ENCODE assay signal across 24 cellular contexts in the genomic region with DNA sequence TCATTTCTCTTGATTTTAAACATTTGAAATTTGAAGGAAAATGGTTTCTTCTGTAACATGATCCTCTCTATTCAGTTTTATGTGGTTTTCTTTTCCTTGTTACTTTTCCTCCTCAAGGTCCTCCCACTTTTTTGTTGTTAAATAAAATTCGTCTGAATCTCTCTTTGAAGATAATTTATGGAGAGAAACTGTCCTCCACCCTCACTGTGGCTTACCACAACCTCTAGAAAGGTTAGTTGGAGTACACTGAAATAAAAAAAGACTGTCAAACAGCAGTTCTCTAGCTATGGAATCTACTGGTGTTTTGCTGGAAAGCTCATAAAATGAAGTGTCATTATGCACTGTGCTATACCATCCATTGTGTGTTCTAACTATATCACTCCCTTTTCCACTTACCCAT.
A peak's percentile ranks its signal among the peaks of the same experiment; 100 is the strongest.
DNase-seq lines count a peak whose midpoint lies in the region; ATAC-seq, FAIRE-seq and TF ChIP-seq lines count a peak whose summit lies in the region.
"Had no signal": no experiment of that assay in that cellular context is flagged by ENCODE, and none has a peak within 500 bp of the region (broad histone marks: within the 10 kb centered on the region; RNA-seq: fewer than 3 reads in every experiment).

No MANE protein-coding gene starts in this region.

- no peak overlapping the region for H3K27ac ChIP-seq in keratinocyte (ENCODE audit: control insufficient read depth, insufficient read depth, low read length)
- H3K27ac ChIP-seq: 22Rv1 had no signal

- no peaks in the 10 kb centered on the region for H3K79me2 ChIP-seq in keratinocyte (ENCODE audit: control insufficient read depth, insufficient read depth, low read length)

- H3K9ac ChIP-seq in keratinocyte (ENCODE audit: control insufficient read depth, extremely low read depth, insufficient read depth, low read length), result no peak overlapping the region
- H3K9ac ChIP-seq: SK-N-SH had no signal

- H3K9me1 ChIP-seq in keratinocyte (ENCODE audit: control insufficient read depth, extremely low read depth, insufficient read depth, low read length), result no peaks in the 10 kb centered on the region

- no peak overlapping the region for H3K4me3 ChIP-seq in keratinocyte (ENCODE audit: control insufficient read depth in 2 of 3, extremely low read depth in 1 of 3, insufficient read depth in 2 of 3, low read depth in 1 of 3, low read length in 3 of 3)
- H3K4me3 ChIP-seq: GM12878 had no signal

- H3K27me3 ChIP-seq in keratinocyte (ENCODE audit: control insufficient read depth, extremely low read depth, insufficient read depth, low read length), result no peaks in the 10 kb centered on the region
- H3K27me3 ChIP-seq: BE2C had no signal

- DNase-seq in DMS153 (lab: John Stamatoyannopoulos, UW) (peak; percentile 21), DMS153 treated with DMSO at 0.1 percent for 48 hours (lab: John Stamatoyannopoulos, UW; ENCODE audit: unreplicated experiment) (no peak), M059J (ENCODE audit: low read depth) (peak; percentile 80), SW480 (ENCODE audit: low spot score) (peak; percentile 9), keratinocyte (ENCODE audit: low read depth, low spot score) (no peak), NCI-H128 (lab: John Stamatoyannopoulos, UW; ENCODE audit: unreplicated experiment) (no peak), medulla oblongata (ENCODE audit: extremely low spot score) (no peak)
- DNase-seq: BE2C; Caco-2; CD4-positive, CD25-positive, alpha-beta regulatory T cell; EL; H9; NCI-H1048; NCI-H1436 treated with DMSO at 0.1 percent for 48 hours; NCI-H2029 treated with DMSO at 0.1 percent for 48 hours; NCI-H748 treated with DMSO at 0.1 percent for 48 hours; NK-92 treated with Interleukin-12 subunit alpha and Interleukin-12 subunit beta, amount 100 ng/mL, for 24 hours; RPMI8226; SHP77 treated with DMSO at 0.1 percent for 48 hours; SK-N-SH had no signal

- no peak overlapping the region for H2AFZ ChIP-seq in keratinocyte (ENCODE audit: control insufficient read depth, low read length)

- H3K9me3 ChIP-seq in keratinocyte (ENCODE audit: control insufficient read depth, low read depth, low read length), result no peaks in the 10 kb centered on the region
- H3K9me3 ChIP-seq: BE2C, Caco-2, SK-N-SH had no signal

- H3K36me3 ChIP-seq in keratinocyte (ENCODE audit: control insufficient read depth in 2 of 2, extremely low read depth in 1 of 2, insufficient read depth in 2 of 2, low read length in 2 of 2), result no peaks in the 10 kb centered on the region
- H3K36me3 ChIP-seq: BE2C had no signal

- TF ChIP-seq CTCF in keratinocyte (optimal IDR thresholded peaks at IDR 0.05 in 1 of 3, IDR thresholded peaks at IDR 0.05 in 1 of 3, conservative IDR thresholded peaks at IDR 0.05 in 1 of 3; ENCODE audit: extremely low read depth in 1 of 3, insufficient read depth in 2 of 3, low read length in 3 of 3), result no peak

- H4K20me1 ChIP-seq in keratinocyte (ENCODE audit: control insufficient read depth, extremely low read depth, insufficient read depth, low read length), result no peaks in the 10 kb centered on the region

- dilution Hi-C loops in keratinocyte (cut with MboI; ENCODE audit: extremely low pct_ligation_motif_present, low sequenced_read_pairs), result no loop called here

- peak; percentile 36 for FAIRE-seq in keratinocyte (lab: Jason Lieb, UNC)
- FAIRE-seq: GM12878, HTR-8/SVneo had no signal

- no peak overlapping the region for H3K4me2 ChIP-seq in keratinocyte (ENCODE audit: control insufficient read depth, extremely low read depth, insufficient read depth, low read depth, low read length)
- H3K4me2 ChIP-seq: SK-N-SH had no signal

- no peak for ATAC-seq in HG03095 (IDR thresholded peaks at IDR 0.05; ENCODE audit: unreplicated experiment)
- ATAC-seq: GM12878 had no signal

- no peaks in the 10 kb centered on the region for H3K4me1 ChIP-seq in keratinocyte (ENCODE audit: control insufficient read depth, extremely low read depth, insufficient read depth, low read length)
- H3K4me1 ChIP-seq: Caco-2 had no signal

Comparison
In these comparisons a context has a peak if more than half of its experiments do, and no peak if none do; other contexts are left out.
1. DNase-seq: peak in DMS153 (single experiment), M059J (single experiment) and SW480 (single experiment); none in DMS153 treated with DMSO at 0.1 percent for 48 hours (single experiment), keratinocyte (single experiment), NCI-H128 (single experiment) and medulla oblongata (single experiment).